ENCODE assay signal across 13 cellular contexts in genomic region chr7:36018816-36019484, GRCh38.
DNase-seq lines count a peak whose midpoint lies in the region; ATAC-seq and TF ChIP-seq lines count a peak whose summit lies in the region.
"Had no signal": no experiment of that assay in that cellular context is flagged by ENCODE, and none has a peak within 500 bp of the region (broad histone marks: within the 10 kb centered on the region; RNA-seq: fewer than 3 reads in every experiment).

No MANE protein-coding gene starts in this region.

- H3K27me3 ChIP-seq in IMR-90 (ENCODE audit: control insufficient read depth, insufficient read depth, low read length) (peaks cover 4% of the 10 kb centered on the region), neuronal stem cell (ENCODE audit: control insufficient read depth in 3 of 3, insufficient read depth in 3 of 3, low read depth in 1 of 3, low read length in 3 of 3) (peaks cover 0 to 9% (median 0%) of the 10 kb centered on the region in 3 experiments)
- H3K27me3 ChIP-seq: BLaER1 treated with 17β-estradiol and CSF1 and Interleukin-3, amounts not matched to agents 10 nM and 100 nM had no signal

- no peak overlapping the region for H2BK5ac ChIP-seq in IMR-90 (ENCODE audit: low read depth, low read length, poor library complexity, severe bottlenecking)
- H2BK5ac ChIP-seq in neuronal stem cell (ENCODE audit: low read length) = no peak overlapping the region

- no peaks in the 10 kb centered on the region for H4K20me1 ChIP-seq in IMR-90 (ENCODE audit: insufficient read depth, low read length)
- H4K20me1 ChIP-seq: BLaER1 treated with 17β-estradiol and CSF1 and Interleukin-3, amounts not matched to agents 10 nM and 100 nM had no signal

- H3K27ac ChIP-seq in IMR-90 (ENCODE audit: insufficient read depth, low read length) (no peak overlapping the region), neuronal stem cell (replicated peaks; ENCODE audit: low read length) (no peak overlapping the region)
- H3K27ac ChIP-seq: BLaER1 treated with 17β-estradiol and CSF1 and Interleukin-3, amounts not matched to agents 10 nM and 100 nM had no signal

- intact Hi-C loops in IMR-90 (cut with micrococcal nuclease) = no loop called here

- H3K9me3 ChIP-seq in IMR-90 (ENCODE audit: control insufficient read depth, insufficient read depth, low read length) (peaks cover 3% of the 10 kb centered on the region; the same call in 1 of the 2 replicates), neuronal stem cell (replicated peaks in 1 of 2; ENCODE audit: control insufficient read depth in 2 of 2, insufficient read depth in 1 of 2, low read depth in 1 of 2, low read length in 2 of 2) (no peaks in the 10 kb centered on the region)

- no peak overlapping the region for H4K91ac ChIP-seq in IMR-90 (ENCODE audit: insufficient read depth, low read depth, low read length)
- H4K91ac ChIP-seq in neuronal stem cell (ENCODE audit: low read depth, low read length, poor library complexity) = no peak overlapping the region

- no peaks in the 10 kb centered on the region for H3K9me3 Mint-ChIP-seq in activated T-helper 17 cell treated with anti-CD3 and anti-CD28 coated beads, Interleukin-2, amount 50 U/mL, for 72 hours
- H3K9me3 Mint-ChIP-seq in type B pancreatic cell = peaks cover 2% of the 10 kb centered on the region
- H3K9me3 Mint-ChIP-seq: CD8-positive, alpha-beta T cell; H9 had no signal

- H3K36me3 ChIP-seq in IMR-90 (ENCODE audit: control insufficient read depth, insufficient read depth, low read length) = no peaks in the 10 kb centered on the region
- no peaks in the 10 kb centered on the region for H3K36me3 ChIP-seq in neuronal stem cell (replicated peaks in 1 of 2; ENCODE audit: control insufficient read depth in 2 of 2, insufficient read depth in 2 of 2, low read length in 2 of 2)
- H3K36me3 ChIP-seq: BLaER1 treated with 17β-estradiol and CSF1 and Interleukin-3, amounts not matched to agents 10 nM and 100 nM had no signal

- no peaks in the 10 kb centered on the region for H3K79me1 ChIP-seq in IMR-90 (ENCODE audit: low read depth in 1 of 2, low read length in 2 of 2)
- H3K79me1 ChIP-seq in neuronal stem cell (ENCODE audit: low read depth, low read length) = no peaks in the 10 kb centered on the region

- H3K4me1 Mint-ChIP-seq in activated T-helper 17 cell treated with anti-CD3 and anti-CD28 coated beads, Interleukin-2, amount 50 U/mL, for 72 hours = no peaks in the 10 kb centered on the region
- H3K4me1 Mint-ChIP-seq in type B pancreatic cell (ENCODE audit: unreplicated experiment) = no peaks in the 10 kb centered on the region
- H3K4me1 Mint-ChIP-seq: B cell, H9 had no signal

- in situ Hi-C loops in IMR-90 (cut with MboI; ENCODE audit: low sequenced_read_pairs) = no loop called here

- no peak overlapping the region for H4K5ac ChIP-seq in IMR-90 (ENCODE audit: low read depth, low read length)

- H2BK15ac ChIP-seq in IMR-90 (ENCODE audit: low read depth, low read length) (no peak overlapping the region), neuronal stem cell (ENCODE audit: low read length) (no peak overlapping the region)

- no peak overlapping the region for H3K4ac ChIP-seq in IMR-90 (ENCODE audit: low read depth, low read length)
- no peak overlapping the region for H3K4ac ChIP-seq in neuronal stem cell (ENCODE audit: low read length)

- peak overlapping the region; percentile 25 for H3K27ac Mint-ChIP-seq in activated T-helper 17 cell treated with anti-CD3 and anti-CD28 coated beads, Interleukin-2, amount 50 U/mL, for 72 hours
- no peak overlapping the region for H3K27ac Mint-ChIP-seq in type B pancreatic cell
- H3K27ac Mint-ChIP-seq: B cell; CD8-positive, alpha-beta T cell had no signal

- H3K9me1 ChIP-seq in IMR-90 (ENCODE audit: insufficient read depth, low read length) = peaks cover 9% of the 10 kb centered on the region; the same call in 1 of the 2 replicates

- dilution Hi-C loops in IMR-90 (cut with HindIII; ENCODE audit: low sequenced_read_pairs, unreplicated experiment) = no loop called here

- no peak for TF ChIP-seq POLR2A in IMR-90 (IDR thresholded peaks at IDR 0.05; ENCODE audit: low read depth, low read length)

- H2AK9ac ChIP-seq in IMR-90 (replicated peaks; ENCODE audit: low read depth, low read length, poor library complexity) = no peak overlapping the region

- H3K4me3 Mint-ChIP-seq in activated T-helper 17 cell treated with anti-CD3 and anti-CD28 coated beads, Interleukin-2, amount 50 U/mL, for 72 hours = no peak overlapping the region
- H3K4me3 Mint-ChIP-seq in type B pancreatic cell = no peak overlapping the region
- H3K4me3 Mint-ChIP-seq: B cell; CD8-positive, alpha-beta T cell; H9 had no signal

- no peak overlapping the region for H3K4me2 ChIP-seq in IMR-90 (ENCODE audit: low read depth, low read length)
- no peak overlapping the region for H3K4me2 ChIP-seq in neuronal stem cell (ENCODE audit: insufficient read depth, low read length, poor library complexity, severe bottlenecking)
- H3K4me2 ChIP-seq: BLaER1 treated with 17β-estradiol and CSF1 and Interleukin-3, amounts not matched to agents 10 nM and 100 nM had no signal

- H2AFZ ChIP-seq in IMR-90 (replicated peaks; ENCODE audit: low read length, poor library complexity) = no peak overlapping the region
- H2AFZ ChIP-seq in neuronal stem cell (ENCODE audit: low read length) = no peak overlapping the region

- H3K27me3 Mint-ChIP-seq in activated T-helper 17 cell treated with anti-CD3 and anti-CD28 coated beads, Interleukin-2, amount 50 U/mL, for 72 hours = no peaks in the 10 kb centered on the region
- H3K27me3 Mint-ChIP-seq in type B pancreatic cell = no peaks in the 10 kb centered on the region

- TF ChIP-seq RAD21 in IMR-90 (IDR thresholded peaks at IDR 0.05; ENCODE audit: low read length) = no peak

- TF ChIP-seq CTCF in IMR-90 (conservative IDR thresholded peaks at IDR 0.05; ENCODE audit: low read depth, low read length) = no peak
- no peak for TF ChIP-seq CTCF in type B pancreatic cell (conservative IDR thresholded peaks at IDR 0.05)

- no peak for ATAC-seq in IMR-90 (ENCODE audit: low read depth)
- ATAC-seq in activated T-helper 17 cell treated with anti-CD3 and anti-CD28 coated beads, Interleukin-2, amount 50 U/mL, for 72 hours (replicated peaks) = no peak
- no peak for ATAC-seq in activated CD4-positive, CD25-positive, alpha-beta regulatory T cell treated with anti-CD3 and anti-CD28 coated beads, Interleukin-2, amount 50 U/mL, for 24 hours
- ATAC-seq: CD8-positive, alpha-beta T cell had no signal

- H3K4me3 ChIP-seq in IMR-90 (ENCODE audit: insufficient read depth, low read depth, low read length) (no peak overlapping the region), neuronal stem cell (ENCODE audit: low read length in 2 of 2) (no peak overlapping the region)
- H3K4me3 ChIP-seq: BLaER1 treated with 17β-estradiol and CSF1 and Interleukin-3, amounts not matched to agents 10 nM and 100 nM had no signal

- POLR2A ChIA-PET in IMR-90 (lab: Charles Lee; ENCODE audit: unreplicated experiment) = no interaction called here

- H2BK20ac ChIP-seq in IMR-90 (ENCODE audit: low read depth, low read length) = no peak overlapping the region

- BruUV-seq in IMR-90 (replicated peaks; lab: Mats Ljungman, UMichigan) = no TSS peak

- H4K8ac ChIP-seq in IMR-90 (ENCODE audit: low read depth in 2 of 2, low read length in 2 of 2) (no peak overlapping the region), neuronal stem cell (ENCODE audit: low read depth, low read length) (no peak overlapping the region)

- CTCF ChIA-PET in IMR-90 (lab: Yijun Ruan, JAX) = no interaction called here

- H3K23ac ChIP-seq in IMR-90 (ENCODE audit: low read depth, low read length) (no peak overlapping the region), neuronal stem cell (ENCODE audit: low read depth, low read length, poor library complexity) (no peak overlapping the region)

- H3K9ac ChIP-seq in IMR-90 (ENCODE audit: low read depth, low read length) (no peak overlapping the region), neuronal stem cell (ENCODE audit: low read depth, low read length, poor library complexity) (no peak overlapping the region)
- H3K9ac ChIP-seq: BLaER1 treated with 17β-estradiol and CSF1 and Interleukin-3, amounts not matched to agents 10 nM and 100 nM had no signal

- no peak overlapping the region for H3K14ac ChIP-seq in IMR-90 (replicated peaks; ENCODE audit: low read depth, low read length)
- H3K14ac ChIP-seq in neuronal stem cell (ENCODE audit: low read length) = no peak overlapping the region

- peaks cover 6% of the 10 kb centered on the region; the same call in 1 of the 2 replicates for H3K4me1 ChIP-seq in IMR-90 (ENCODE audit: control insufficient read depth, insufficient read depth, low read length)
- no peaks in the 10 kb centered on the region for H3K4me1 ChIP-seq in neuronal stem cell (ENCODE audit: control insufficient read depth in 2 of 2, insufficient read depth in 1 of 2, low read depth in 1 of 2, low read length in 2 of 2)

- H3K36me3 Mint-ChIP-seq in activated T-helper 17 cell treated with anti-CD3 and anti-CD28 coated beads, Interleukin-2, amount 50 U/mL, for 72 hours (ENCODE audit: low read depth) = no peaks in the 10 kb centered on the region
- no peaks in the 10 kb centered on the region for H3K36me3 Mint-ChIP-seq in type B pancreatic cell
- H3K36me3 Mint-ChIP-seq: CD8-positive, alpha-beta T cell had no signal

- no peak overlapping the region for H2BK12ac ChIP-seq in neuronal stem cell (ENCODE audit: low read length)

- DNase-seq in IMR-90 (no peak), neuronal stem cell (ENCODE audit: low spot score) (no peak), type B pancreatic cell (ENCODE audit: extremely low spot score, unreplicated experiment) (peak; percentile 50), HT-29 (ENCODE audit: low spot score) (no peak)
- DNase-seq: Calu3, DMS79 treated with DMSO at 0.1 percent for 48 hours, GF-D8, H9 had no signal

- no peak overlapping the region for H2BK120ac ChIP-seq in IMR-90 (ENCODE audit: low read depth, low read length)
- no peak overlapping the region for H2BK120ac ChIP-seq in neuronal stem cell (ENCODE audit: low read depth, low read length)

- H3K18ac ChIP-seq in IMR-90 (ENCODE audit: low read depth, low read length) (no peak overlapping the region), neuronal stem cell (ENCODE audit: low read length) (peak overlapping the region; percentile 67)

- H3K56ac ChIP-seq in IMR-90 (ENCODE audit: extremely low read depth, insufficient read depth, low read length) = no peak overlapping the region

- H2AK5ac ChIP-seq in IMR-90 (ENCODE audit: low read depth, low read length) (0 out of 2 replicates have a peak overlapping the region, but pooled peaks have one; percentile 26), neuronal stem cell (ENCODE audit: low read depth, low read length) (no peak overlapping the region)

- WGBS in IMR-90 (ENCODE audit: extremely low coverage in 2 of 2, insufficient read length in 1 of 2), 2 experiments = 67% methylated on average over 1 of the region's 7 CpGs; no CpG with 5 or more reads in 1 of the 2 experiments
- no CpG with 5 or more reads among the region's 7 CpGs for WGBS in neuronal stem cell (ENCODE audit: extremely low coverage in 2 of 2, insufficient read length in 2 of 2, insufficient replicate concordance in 1 of 2), 2 donors
